ENCODE assay signal across 8 cellular contexts in genomic region chr12:54191550-54192022, GRCh38. TPM values are rescaled to one million over a fixed set of nuclear protein-coding genes. Genes with fewer than 3 reads are reported as not detected.
DNase-seq lines count a peak whose midpoint lies in the region; ATAC-seq and TF ChIP-seq lines count a peak whose summit lies in the region.

No MANE protein-coding gene starts in this region.

- WGBS in lung, 2 donors: 0 to 1% methylated on average over 14 of the region's 14 CpGs

- TF ChIP-seq CTCF in lung (IDR thresholded peaks at IDR 0.05; ENCODE audit: control extremely low read depth, extremely low read depth): peak; percentile 85

- H3K36me3 ChIP-seq in lung (ENCODE audit: control insufficient read depth in 2 of 2, insufficient read depth in 2 of 2, low read length in 2 of 2): peaks cover 0 to under 1% of the 10 kb centered on the region in 2 donors

- ATAC-seq in HG03521 (IDR thresholded peaks at IDR 0.05; ENCODE audit: unreplicated experiment) (peak; percentile 37), lung (ENCODE audit: insufficient read depth, low FRiP score) (peak; percentile 73), HG03460 (IDR thresholded peaks at IDR 0.05; ENCODE audit: unreplicated experiment) (no peak)

- peak; percentile 86 for DNase-seq in EL
- peak; percentile 80 for DNase-seq in NCI-H748 (lab: John Stamatoyannopoulos, UW; ENCODE audit: unreplicated experiment)
- DNase-seq in activated CD4-positive, alpha-beta T cell treated with anti-CD3 and anti-CD28 coated beads, Interleukin-2, amount 50 U/mL, for 4 hours: peak; percentile 73 to 76
- peak; percentile 67 to 77 for DNase-seq in dermis microvascular lymphatic vessel endothelial cell (ENCODE audit: low read depth in 2 of 2)
- DNase-seq in lung (ENCODE audit: low spot score): peak; percentile 77
- peak; percentile 47 to 68 (median 57) for DNase-seq in stimulated activated CD4-positive, alpha-beta T cell treated with anti-CD3 and anti-CD28 coated beads, TNF-alpha, amount 100 ng/mL, for 4 hours (ENCODE audit: low read depth in 3 of 3)

- no peaks in the 10 kb centered on the region for H3K9me3 ChIP-seq in lung (ENCODE audit: control insufficient read depth in 2 of 2, insufficient read depth in 1 of 2, low read length in 1 of 2)

- H3K27ac ChIP-seq in lung (ENCODE audit: low read depth in 1 of 2, low read length in 1 of 2): no peak overlapping the region

- peaks cover 6% of the 10 kb centered on the region for H3K27me3 ChIP-seq in lung (ENCODE audit: control insufficient read depth, insufficient read depth)

- H3K4me1 ChIP-seq in lung (ENCODE audit: control insufficient read depth in 2 of 2, insufficient read depth in 2 of 2, low read length in 2 of 2): peaks cover 2 to 3% of the 10 kb centered on the region in 2 donors

- H3K4me3 ChIP-seq in lung: no peak overlapping the region

RNA-seq across cellular contexts. Expression of gene SMUG1, which starts 2.8 kb away (rescaled TPM):
- total RNA-seq in dermis microvascular lymphatic vessel endothelial cell (16.2 and 17.5 TPM in 2 replicates), lung (10 to 100 TPM; 20.3 to 28.4 TPM)
- polyA plus RNA-seq in lung: 10 to 100 TPM; 23.4 to 45.7 TPM
